In the genomic region with DNA sequence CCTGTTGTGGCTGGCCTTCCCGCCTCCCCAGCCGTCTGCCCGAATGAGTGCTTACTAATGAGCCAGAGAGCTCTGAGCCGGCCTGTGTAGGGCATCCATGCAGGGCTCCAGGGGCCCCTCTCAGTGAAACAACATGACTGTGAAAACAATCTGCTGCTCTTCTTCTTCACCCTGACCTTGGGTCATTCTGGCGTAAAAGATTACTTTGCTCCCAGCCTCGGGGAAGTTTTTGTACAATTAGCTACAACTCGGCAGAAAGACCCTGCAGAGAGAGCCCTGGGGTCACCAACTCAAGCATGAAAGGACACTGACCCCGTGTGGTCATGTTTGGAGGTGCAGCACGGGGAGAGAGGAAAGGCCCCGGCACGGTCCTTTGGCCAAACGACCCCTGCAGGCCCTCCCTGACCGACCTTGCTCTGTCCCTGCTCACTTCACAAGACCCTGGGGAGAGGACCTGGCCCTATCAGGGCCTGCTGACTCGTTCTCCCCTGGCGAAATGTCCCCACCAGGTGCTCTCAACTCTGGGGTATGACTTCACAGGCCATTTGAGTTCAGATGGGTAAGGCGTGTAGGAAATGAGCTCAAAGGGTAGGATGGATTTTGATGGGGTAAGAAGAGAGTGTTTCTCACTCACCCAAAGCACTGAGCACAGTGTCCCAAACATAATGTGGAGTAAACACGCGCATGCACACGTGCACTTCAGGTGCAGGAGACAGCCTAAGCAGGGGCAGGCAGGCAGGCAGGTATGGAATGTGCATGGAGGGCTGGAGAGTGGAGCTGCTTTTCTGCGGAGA, we compare ENCODE assay signal across 9 cellular contexts. TPM values are rescaled to one million over a fixed set of nuclear protein-coding genes. Genes with fewer than 3 reads are reported as not detected.
DNase-seq lines count a peak whose midpoint lies in the region; ATAC-seq and TF ChIP-seq lines count a peak whose summit lies in the region.
"Had no signal": no experiment of that assay in that cellular context is flagged by ENCODE, and none has a peak within 500 bp of the region (broad histone marks: within the 10 kb centered on the region; RNA-seq: fewer than 3 reads in every experiment).

No MANE protein-coding gene starts in this region.

- ATAC-seq in HG02884 (IDR thresholded peaks at IDR 0.05; ENCODE audit: unreplicated experiment), result peak; percentile 81

- peak; percentile 53 for DNase-seq in NCI-H1436 (lab: John Stamatoyannopoulos, UW)
- no peak for DNase-seq in NCI-H1436 treated with DMSO at 0.1 percent for 48 hours (lab: John Stamatoyannopoulos, UW)
- peak; percentile 57 for DNase-seq in NCI-H2227 treated with DMSO at 0.1 percent for 48 hours (lab: John Stamatoyannopoulos, UW)
- peak; percentile 31 for DNase-seq in activated CD4-positive, CD25-positive, alpha-beta regulatory T cell treated with anti-CD3 and anti-CD28 coated beads, Interleukin-2, amount 50 U/mL, for 16 hours (ENCODE audit: low read depth, low spot score)
- DNase-seq in cerebellum (ENCODE audit: low spot score), result peak; percentile 56
- peak; percentile 73 for DNase-seq in stimulated activated CD4-positive, alpha-beta T cell treated with anti-CD3 and anti-CD28 coated beads, Interleukin-4, amount 100 ng/mL, for 24 hours

- no peaks in the 10 kb centered on the region for H3K36me3 ChIP-seq in liver (ENCODE audit: control insufficient read depth in 4 of 4, insufficient read depth in 3 of 4, low read depth in 1 of 4, low read length in 3 of 4)
- H3K36me3 ChIP-seq: BLaER1 treated with 17β-estradiol and CSF1 and Interleukin-3, amounts not matched to agents 10 nM and 100 nM had no signal

- H3K4me3 ChIP-seq in liver (ENCODE audit: low read depth in 1 of 3, low read length in 3 of 3), result no peak overlapping the region
- H3K4me3 ChIP-seq: BLaER1 treated with 17β-estradiol and CSF1 and Interleukin-3, amounts not matched to agents 10 nM and 100 nM had no signal

- H3K9ac ChIP-seq in liver (ENCODE audit: low read depth in 1 of 2, low read length in 2 of 2), result peak overlapping the region; percentile 42 to 78

- peak; percentile 96 for TF ChIP-seq RAD21 in liver (IDR thresholded peaks at IDR 0.05)

- peak overlapping the region; percentile 65 to 94 for H3K27ac ChIP-seq in liver (ENCODE audit: low read depth in 1 of 2, low read length in 2 of 2)
- H3K27ac ChIP-seq: BLaER1 treated with 17β-estradiol and CSF1 and Interleukin-3, amounts not matched to agents 10 nM and 100 nM had no signal

- no peaks in the 10 kb centered on the region for H3K27me3 ChIP-seq in liver (ENCODE audit: control insufficient read depth in 4 of 4, insufficient read depth in 4 of 4, low read length in 3 of 4)
- H3K27me3 ChIP-seq: BLaER1 treated with 17β-estradiol and CSF1 and Interleukin-3, amounts not matched to agents 10 nM and 100 nM had no signal

- 14% methylated on average over 20 of the region's 20 CpGs for WGBS in liver

- peaks cover 0 to 12% (median 3%) of the 10 kb centered on the region in 4 donors for H3K4me1 ChIP-seq in liver (ENCODE audit: control insufficient read depth in 4 of 4, insufficient read depth in 4 of 4, low read length in 3 of 4)

- peak; percentile 97 for TF ChIP-seq CTCF in liver (IDR thresholded peaks at IDR 0.05; ENCODE audit: low read depth, low read length, missing input control)

- H3K9me3 ChIP-seq in liver (ENCODE audit: control insufficient read depth in 4 of 4, low read length in 3 of 4), result no peaks in the 10 kb centered on the region
- H3K9me3 ChIP-seq: BLaER1 treated with 17β-estradiol and CSF1 and Interleukin-3, amounts not matched to agents 10 nM and 100 nM had no signal

TF ChIP-seq in liver, 16 proteins besides CTCF, POLR2A, EP300 and RAD21:
- TF ChIP-seq RXRA (IDR thresholded peaks at IDR 0.05) (peak; percentile 96 to 97), YY1 (IDR thresholded peaks at IDR 0.05) (peak; percentile 67), HNF4G (IDR thresholded peaks at IDR 0.05) (peak; percentile 49), NR2F2 (IDR thresholded peaks at IDR 0.05) (peak; percentile 52), FOXA2 (IDR thresholded peaks at IDR 0.05) (no peak), ATF3 (IDR thresholded peaks at IDR 0.05) (peak; percentile 54), EGR1 (IDR thresholded peaks at IDR 0.05; ENCODE audit: low read depth in 2 of 2) (peak in 1 of 2 donors; percentile 13), HNF4A (conservative IDR thresholded peaks at IDR 0.05) (peak; percentile 85 to 90), TAF1 (conservative IDR thresholded peaks at IDR 0.05) (no peak), SP1 (IDR thresholded peaks at IDR 0.05) (peak; percentile 81), GABPA (IDR thresholded peaks at IDR 0.05 in 1 of 2, conservative IDR thresholded peaks at IDR 0.05 in 1 of 2) (no peak), FOXA1 (IDR thresholded peaks at IDR 0.05) (no peak), JUND (IDR thresholded peaks at IDR 0.05) (peak; percentile 77 to 89)
- TF ChIP-seq, protein P1, sequence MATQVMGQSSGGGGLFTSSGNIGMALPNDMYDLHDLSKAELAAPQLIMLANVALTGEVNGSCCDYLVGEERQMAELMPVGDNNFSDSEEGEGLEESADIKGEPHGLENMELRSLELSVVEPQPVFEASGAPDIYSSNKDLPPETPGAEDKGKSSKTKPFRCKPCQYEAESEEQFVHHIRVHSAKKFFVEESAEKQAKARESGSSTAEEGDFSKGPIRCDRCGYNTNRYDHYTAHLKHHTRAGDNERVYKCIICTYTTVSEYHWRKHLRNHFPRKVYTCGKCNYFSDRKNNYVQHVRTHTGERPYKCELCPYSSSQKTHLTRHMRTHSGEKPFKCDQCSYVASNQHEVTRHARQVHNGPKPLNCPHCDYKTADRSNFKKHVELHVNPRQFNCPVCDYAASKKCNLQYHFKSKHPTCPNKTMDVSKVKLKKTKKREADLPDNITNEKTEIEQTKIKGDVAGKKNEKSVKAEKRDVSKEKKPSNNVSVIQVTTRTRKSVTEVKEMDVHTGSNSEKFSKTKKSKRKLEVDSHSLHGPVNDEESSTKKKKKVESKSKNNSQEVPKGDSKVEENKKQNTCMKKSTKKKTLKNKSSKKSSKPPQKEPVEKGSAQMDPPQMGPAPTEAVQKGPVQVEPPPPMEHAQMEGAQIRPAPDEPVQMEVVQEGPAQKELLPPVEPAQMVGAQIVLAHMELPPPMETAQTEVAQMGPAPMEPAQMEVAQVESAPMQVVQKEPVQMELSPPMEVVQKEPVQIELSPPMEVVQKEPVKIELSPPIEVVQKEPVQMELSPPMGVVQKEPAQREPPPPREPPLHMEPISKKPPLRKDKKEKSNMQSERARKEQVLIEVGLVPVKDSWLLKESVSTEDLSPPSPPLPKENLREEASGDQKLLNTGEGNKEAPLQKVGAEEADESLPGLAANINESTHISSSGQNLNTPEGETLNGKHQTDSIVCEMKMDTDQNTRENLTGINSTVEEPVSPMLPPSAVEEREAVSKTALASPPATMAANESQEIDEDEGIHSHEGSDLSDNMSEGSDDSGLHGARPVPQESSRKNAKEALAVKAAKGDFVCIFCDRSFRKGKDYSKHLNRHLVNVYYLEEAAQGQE (IDR thresholded peaks at IDR 0.05), result no peak
- TF ChIP-seq, protein P2, sequence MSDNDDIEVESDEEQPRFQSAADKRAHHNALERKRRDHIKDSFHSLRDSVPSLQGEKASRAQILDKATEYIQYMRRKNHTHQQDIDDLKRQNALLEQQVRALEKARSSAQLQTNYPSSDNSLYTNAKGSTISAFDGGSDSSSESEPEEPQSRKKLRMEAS (IDR thresholded peaks at IDR 0.05), result peak; percentile 55
- TF ChIP-seq, protein P3, sequence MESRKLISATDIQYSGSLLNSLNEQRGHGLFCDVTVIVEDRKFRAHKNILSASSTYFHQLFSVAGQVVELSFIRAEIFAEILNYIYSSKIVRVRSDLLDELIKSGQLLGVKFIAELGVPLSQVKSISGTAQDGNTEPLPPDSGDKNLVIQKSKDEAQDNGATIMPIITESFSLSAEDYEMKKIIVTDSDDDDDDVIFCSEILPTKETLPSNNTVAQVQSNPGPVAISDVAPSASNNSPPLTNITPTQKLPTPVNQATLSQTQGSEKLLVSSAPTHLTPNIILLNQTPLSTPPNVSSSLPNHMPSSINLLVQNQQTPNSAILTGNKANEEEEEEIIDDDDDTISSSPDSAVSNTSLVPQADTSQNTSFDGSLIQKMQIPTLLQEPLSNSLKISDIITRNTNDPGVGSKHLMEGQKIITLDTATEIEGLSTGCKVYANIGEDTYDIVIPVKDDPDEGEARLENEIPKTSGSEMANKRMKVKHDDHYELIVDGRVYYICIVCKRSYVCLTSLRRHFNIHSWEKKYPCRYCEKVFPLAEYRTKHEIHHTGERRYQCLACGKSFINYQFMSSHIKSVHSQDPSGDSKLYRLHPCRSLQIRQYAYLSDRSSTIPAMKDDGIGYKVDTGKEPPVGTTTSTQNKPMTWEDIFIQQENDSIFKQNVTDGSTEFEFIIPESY (IDR thresholded peaks at IDR 0.05), result no peak

RNA-seq across cellular contexts. Expression of gene FAM20B, which starts 22.9 kb away (rescaled TPM):
- total RNA-seq in cerebellum, result 34.8 TPM
- total RNA-seq in liver, result 10 to 100 TPM; 19.1 to 39.8 TPM
- polyA plus RNA-seq in liver, result 1 to 10 TPM; 3.1 to 8.0 TPM
